In the genomic region with DNA sequence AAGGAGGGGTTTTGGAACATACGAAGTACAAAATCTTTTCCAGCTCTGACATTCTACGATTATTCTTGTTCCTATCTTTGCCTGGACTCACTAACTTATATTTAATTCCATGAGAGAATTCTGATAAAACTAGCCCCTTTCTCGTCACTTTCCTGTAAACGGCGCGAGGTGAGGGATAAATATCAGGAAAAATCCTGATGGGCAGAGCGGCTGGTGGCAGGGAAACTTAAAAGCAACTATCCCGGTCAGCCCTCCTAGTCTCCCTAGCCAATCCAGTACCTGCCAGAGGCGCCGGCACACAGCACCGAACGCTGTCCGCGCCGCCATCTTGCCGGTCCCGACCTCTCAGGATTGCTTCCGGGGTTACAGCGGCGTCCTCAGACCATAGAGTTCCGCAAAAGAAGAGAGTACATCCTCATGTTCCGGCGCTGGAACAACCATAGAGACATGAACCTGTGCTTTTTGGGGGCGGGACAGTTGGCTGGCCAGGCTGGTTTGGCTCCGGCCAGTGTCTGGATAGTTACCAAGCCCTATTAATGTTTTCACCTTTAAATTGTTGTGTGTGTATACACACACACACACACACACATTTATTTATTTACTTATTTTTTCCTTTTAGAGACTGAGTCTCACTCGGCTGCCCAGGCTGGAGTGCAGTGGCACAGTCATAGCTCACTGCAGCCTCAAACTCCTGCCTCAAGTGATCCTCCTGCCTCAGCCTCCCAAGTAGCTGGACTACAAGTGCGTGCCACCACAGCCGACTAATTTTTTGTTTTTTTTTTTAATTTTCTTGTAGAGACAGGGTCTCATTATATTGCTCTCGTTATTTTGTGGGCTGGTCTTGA, we compare ENCODE assay signal across 8 cellular contexts. TPM values are rescaled to one million over a fixed set of nuclear protein-coding genes. Genes with fewer than 3 reads are reported as not detected.
DNase-seq lines count a peak whose midpoint lies in the region; ATAC-seq and TF ChIP-seq lines count a peak whose summit lies in the region.

A gene (minus strand): TSS at position 339 of the 845 bp plus-strand sequence. CDS start 12 bp downstream, at position 327.

- no peaks in the 10 kb centered on the region for H3K27me3 ChIP-seq in upper lobe of right lung

- in situ Hi-C loops in GM13976 (cut with MboI; ENCODE audit: low sequenced_read_pairs, unreplicated experiment) = no loop called here

- H3K9me3 ChIP-seq in upper lobe of right lung = no peaks in the 10 kb centered on the region

- DNase-seq in GM13976 (ENCODE audit: low spot score) = peak; percentile 93
- peak; percentile 98 for DNase-seq in NCI-H146 treated with DMSO at 0.1 percent for 48 hours (lab: John Stamatoyannopoulos, UW; ENCODE audit: unreplicated experiment)
- DNase-seq in amniotic epithelial cell (ENCODE audit: low read depth) = peak; percentile 95
- DNase-seq in left cardiac atrium = peak; percentile 93
- peak; percentile 98 for DNase-seq in posterior vena cava (ENCODE audit: low spot score)
- DNase-seq in upper lobe of right lung = peak; percentile 94

- H3K36me3 ChIP-seq in upper lobe of right lung = peaks cover 15% of the 10 kb centered on the region

- peak; percentile 91 for ATAC-seq in HG02870 (IDR thresholded peaks at IDR 0.05; ENCODE audit: unreplicated experiment)
- ATAC-seq in left cardiac atrium = peak; percentile 100
- peak; percentile 100 for ATAC-seq in upper lobe of right lung

- peak within 1 kb of the TSS; percentile 95 for H3K4me3 ChIP-seq in upper lobe of right lung

- TF ChIP-seq CTCF in GM13976 (IDR thresholded peaks at IDR 0.05; ENCODE audit: borderline replicate concordance, control extremely low read depth, extremely low read depth, insufficient read depth, missing control alignments) (no peak), upper lobe of right lung (IDR thresholded peaks at IDR 0.05) (no peak)

- H3K4me1 ChIP-seq in upper lobe of right lung = peaks cover 9% of the 10 kb centered on the region

- intact Hi-C loops in T-helper 1 cell treated with Interleukin-12 subunit alpha and Interleukin-12 subunit beta and Interleukin-4 antibody, amounts not matched to agents 30 ng/mL and 1 ng/mL, for 36 hours (cut with micrococcal nuclease) = loop anchor here (1.0 to 10.0 kb wide), 16 partner anchors 150 to 1145 kb away; a partner anchor contains a TSS
- intact Hi-C loops in left cardiac atrium (cut with DNase I) (loop anchor here in 1 of 2 donors (10.0 kb wide), 1 partner anchor 433 kb away; a partner anchor contains a TSS), posterior vena cava (cut with DNase I) (loop anchor here in 1 of 2 donors (10.0 kb wide), 1 partner anchor 143 kb away; no protein-coding TSS in a partner anchor), upper lobe of right lung (cut with DNase I) (no loop called here)

- peak within 1 kb of the TSS; percentile 82 for H3K27ac ChIP-seq in upper lobe of right lung

RNA-seq across cellular contexts. Expression of the gene that starts here (rescaled TPM):
- 34.2 and 34.6 TPM in 2 replicates for total RNA-seq in T-helper 1 cell treated with Interleukin-12 subunit alpha and Interleukin-12 subunit beta and Interleukin-4 antibody, amounts not matched to agents 30 ng/mL and 1 ng/mL, for 36 hours
- total RNA-seq in left cardiac atrium (10 to 100 TPM; 39.2 to 44.2 TPM), posterior vena cava (10 to 100 TPM; 22.5 to 26.8 TPM), upper lobe of right lung (24.8 TPM)

Comparison
In these comparisons a context has a peak if more than half of its experiments do, and no peak if none do; other contexts are left out.
1. Peak in every context shown above with its lines: DNase-seq, ATAC-seq, H3K4me3 ChIP-seq and H3K27ac ChIP-seq.